In genomic region chr15:96807361-96807760, GRCh38 we compare ENCODE assay signal across 24 cellular contexts.
"Had no signal": no experiment of that assay in that cellular context is flagged by ENCODE, and none has a peak within 500 bp of the region (broad histone marks: within the 10 kb centered on the region; RNA-seq: fewer than 3 reads in every experiment).

No MANE protein-coding gene starts in this region.

- H3K27ac Mint-ChIP-seq: effector memory CD8-positive, alpha-beta T cell; naive thymus-derived CD8-positive, alpha-beta T cell; type B pancreatic cell had no signal

- H3K36me3 ChIP-seq: gastroesophageal sphincter, heart right ventricle, left lung, pancreas, right lobe of liver, stomach, thyroid gland had no signal

- H3K4me1 Mint-ChIP-seq: naive thymus-derived CD8-positive, alpha-beta T cell had no signal

- H3K27me3 Mint-ChIP-seq: effector memory CD8-positive, alpha-beta T cell had no signal

- H3K27ac ChIP-seq: gastroesophageal sphincter, heart right ventricle, left lung, pancreas, right lobe of liver, stomach, thyroid gland had no signal

- H3K4me1 ChIP-seq: gastroesophageal sphincter, heart right ventricle, left lung, pancreas, right lobe of liver, stomach, thyroid gland had no signal

- H3K4me3 Mint-ChIP-seq: effector memory CD8-positive, alpha-beta T cell; naive thymus-derived CD8-positive, alpha-beta T cell; type B pancreatic cell had no signal

- FAIRE-seq: endometrium, islet of Langerhans, pancreas, small intestine had no signal

- H3K9me3 Mint-ChIP-seq: type B pancreatic cell had no signal

- H3K4me3 ChIP-seq: gastroesophageal sphincter, heart right ventricle, left lung, pancreas, right lobe of liver, stomach, thyroid gland had no signal

- DNase-seq: cortex of kidney; effector memory CD8-positive, alpha-beta T cell; foreskin fibroblast; glutamatergic neuron; heart right ventricle; hippocampal formation; left cardiac atrium; left lung; mesenchymal stem cell; midbrain; naive thymus-derived CD8-positive, alpha-beta T cell; pancreas; right lobe of liver; small intestine; stimulated activated CD4-positive, alpha-beta T cell treated with anti-CD3 and anti-CD28 coated beads, Interleukin-15, amount 100 ng/mL, for 24 hours; stimulated activated CD4-positive, alpha-beta T cell treated with anti-CD3 and anti-CD28 coated beads, Interleukin-4, amount 100 ng/mL, for 1 hour; stimulated activated CD8-positive, alpha-beta memory T cell treated with anti-CD3 and anti-CD28 coated beads, Interleukin-4, amount 100 ng/mL, for 48 hours; stimulated activated naive CD4-positive, alpha-beta T cell; stomach; thyroid gland had no signal

- H3K36me3 Mint-ChIP-seq: naive thymus-derived CD8-positive, alpha-beta T cell; type B pancreatic cell had no signal

- H3K9me3 ChIP-seq: gastroesophageal sphincter, left lung, pancreas, right lobe of liver, stomach, thyroid gland had no signal
